ENCODE assay signal across 1 cellular context in the genomic region with DNA sequence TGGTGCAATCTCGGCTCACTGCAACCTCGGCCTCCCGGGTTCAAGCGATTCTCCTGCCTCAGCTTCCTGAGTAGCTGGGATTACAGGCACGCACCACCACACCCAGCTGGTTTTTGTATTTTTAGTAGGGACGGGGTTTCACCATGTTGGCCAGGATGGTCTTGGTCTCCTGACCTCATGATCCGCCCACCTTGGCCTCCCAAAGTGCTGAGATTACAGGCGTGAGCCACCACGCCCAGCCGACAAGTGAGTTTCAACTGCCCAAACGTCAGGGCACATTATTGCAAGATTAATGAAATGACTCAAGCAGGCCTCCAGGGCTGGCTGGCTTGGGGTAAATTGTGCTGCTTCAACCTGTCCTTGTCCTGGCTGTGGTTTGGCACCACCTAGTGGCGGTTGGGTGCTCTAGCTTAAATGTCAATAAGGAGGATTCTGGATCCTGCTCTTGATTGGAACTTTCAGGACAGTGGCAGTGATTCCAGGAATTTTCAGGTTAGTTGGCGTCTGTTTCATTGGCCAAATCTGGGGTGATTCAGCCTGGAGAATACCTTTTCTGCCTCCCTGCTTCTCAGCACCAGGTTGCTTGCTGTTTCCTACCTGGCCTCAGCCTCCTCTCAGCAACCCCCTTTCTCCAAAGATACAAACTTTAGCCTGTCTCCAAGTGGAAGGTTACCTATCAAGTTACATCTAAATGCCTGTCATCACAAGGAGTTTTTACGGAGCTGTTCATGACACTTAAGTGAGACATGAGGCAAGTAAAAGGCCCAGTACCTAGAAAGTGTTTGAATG.
TF ChIP-seq lines count a peak whose summit lies in the region.

No MANE protein-coding gene starts in this region.

TF ChIP-seq in GM12878, 131 proteins besides CTCF, POLR2A, EP300 and RAD21 (continued from another document and continues in another):
- TF ChIP-seq, protein P1, sequence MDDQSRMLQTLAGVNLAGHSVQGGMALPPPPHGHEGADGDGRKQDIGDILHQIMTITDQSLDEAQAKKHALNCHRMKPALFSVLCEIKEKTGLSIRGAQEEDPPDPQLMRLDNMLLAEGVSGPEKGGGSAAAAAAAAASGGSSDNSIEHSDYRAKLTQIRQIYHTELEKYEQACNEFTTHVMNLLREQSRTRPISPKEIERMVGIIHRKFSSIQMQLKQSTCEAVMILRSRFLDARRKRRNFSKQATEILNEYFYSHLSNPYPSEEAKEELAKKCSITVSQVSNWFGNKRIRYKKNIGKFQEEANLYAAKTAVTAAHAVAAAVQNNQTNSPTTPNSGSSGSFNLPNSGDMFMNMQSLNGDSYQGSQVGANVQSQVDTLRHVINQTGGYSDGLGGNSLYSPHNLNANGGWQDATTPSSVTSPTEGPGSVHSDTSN (IDR thresholded peaks at IDR 0.05; ENCODE audit: insufficient replicate concordance, low read depth, low read length) = peak; percentile 64
- TF ChIP-seq MTA2 (IDR thresholded peaks at IDR 0.05; ENCODE audit: low read depth) (peak; percentile 17; the same call in 1 of the 2 replicates), ASH2L (IDR thresholded peaks at IDR 0.05; ENCODE audit: borderline replicate concordance, low read depth) (no peak), BMI1 (IDR thresholded peaks at IDR 0.05; ENCODE audit: borderline replicate concordance) (no peak), HDAC6 (IDR thresholded peaks at IDR 0.05; ENCODE audit: unreplicated experiment) (no peak), NFIC (IDR thresholded peaks at IDR 0.05; ENCODE audit: low read depth, low read length) (no peak), SRF (IDR thresholded peaks at IDR 0.05; ENCODE audit: low read depth in 2 of 2, low read length in 2 of 2) (no peak), SREBF1 (IDR thresholded peaks at IDR 0.05; ENCODE audit: low read length) (no peak), ZBED1 (IDR thresholded peaks at IDR 0.05; ENCODE audit: borderline replicate concordance) (no peak), CBFB (IDR thresholded peaks at IDR 0.05; ENCODE audit: low read depth) (no peak), GABPA (IDR thresholded peaks at IDR 0.05; ENCODE audit: low read depth) (no peak), WRNIP1 (IDR thresholded peaks at IDR 0.05; ENCODE audit: borderline replicate concordance, low read depth, low read length) (peak; percentile 87; the same call in 1 of the 2 replicates), SMARCA5 (IDR thresholded peaks at IDR 0.05) (peak; percentile 89), TAF1 (IDR thresholded peaks at IDR 0.05; ENCODE audit: borderline replicate concordance, low read depth, low read length) (no peak), CBX3 (IDR thresholded peaks at IDR 0.05; ENCODE audit: borderline replicate concordance, low read depth) (no peak), TCF7 (IDR thresholded peaks at IDR 0.05; ENCODE audit: borderline replicate concordance) (no peak), ZNF384 (IDR thresholded peaks at IDR 0.05; ENCODE audit: borderline replicate concordance, low read depth, low read length) (no peak), TBL1XR1 (IDR thresholded peaks at IDR 0.05; ENCODE audit: low read depth, low read length) (no peak), MXI1 (IDR thresholded peaks at IDR 0.05; ENCODE audit: low read depth, low read length) (no peak; the same call in 1 of the 2 replicates), IKZF1 (conservative IDR thresholded peaks at IDR 0.05) (peak; percentile 51; the same call in 1 of the 2 replicates), HDGF (IDR thresholded peaks at IDR 0.05) (peak; percentile 88), SMC3 (IDR thresholded peaks at IDR 0.05; ENCODE audit: borderline replicate concordance, low read length) (peak; percentile 95), SMAD5 (IDR thresholded peaks at IDR 0.05; ENCODE audit: low read depth) (no peak), SP1 (IDR thresholded peaks at IDR 0.05; ENCODE audit: low read depth, low read length) (no peak), BACH1 (IDR thresholded peaks at IDR 0.05; ENCODE audit: borderline replicate concordance) (no peak), SUPT20H (IDR thresholded peaks at IDR 0.05; ENCODE audit: borderline replicate concordance, control insufficient read depth, low read depth, low read length) (no peak), ZNF622 (IDR thresholded peaks at IDR 0.05) (no peak), GATAD2B (conservative IDR thresholded peaks at IDR 0.05; ENCODE audit: low read depth) (no peak), CREB1 (IDR thresholded peaks at IDR 0.05; ENCODE audit: low read depth) (no peak), DPF2 (IDR thresholded peaks at IDR 0.05) (peak; percentile 51), RAD51 (IDR thresholded peaks at IDR 0.05) (no peak), KDM1A (IDR thresholded peaks at IDR 0.05; ENCODE audit: borderline replicate concordance) (no peak), KLF5 (IDR thresholded peaks at IDR 0.05; ENCODE audit: partially characterized antibody) (peak; percentile 57), JUNB (IDR thresholded peaks at IDR 0.05) (peak; percentile 57), ZNF217 (IDR thresholded peaks at IDR 0.05) (no peak)
- TF ChIP-seq, protein P2, sequence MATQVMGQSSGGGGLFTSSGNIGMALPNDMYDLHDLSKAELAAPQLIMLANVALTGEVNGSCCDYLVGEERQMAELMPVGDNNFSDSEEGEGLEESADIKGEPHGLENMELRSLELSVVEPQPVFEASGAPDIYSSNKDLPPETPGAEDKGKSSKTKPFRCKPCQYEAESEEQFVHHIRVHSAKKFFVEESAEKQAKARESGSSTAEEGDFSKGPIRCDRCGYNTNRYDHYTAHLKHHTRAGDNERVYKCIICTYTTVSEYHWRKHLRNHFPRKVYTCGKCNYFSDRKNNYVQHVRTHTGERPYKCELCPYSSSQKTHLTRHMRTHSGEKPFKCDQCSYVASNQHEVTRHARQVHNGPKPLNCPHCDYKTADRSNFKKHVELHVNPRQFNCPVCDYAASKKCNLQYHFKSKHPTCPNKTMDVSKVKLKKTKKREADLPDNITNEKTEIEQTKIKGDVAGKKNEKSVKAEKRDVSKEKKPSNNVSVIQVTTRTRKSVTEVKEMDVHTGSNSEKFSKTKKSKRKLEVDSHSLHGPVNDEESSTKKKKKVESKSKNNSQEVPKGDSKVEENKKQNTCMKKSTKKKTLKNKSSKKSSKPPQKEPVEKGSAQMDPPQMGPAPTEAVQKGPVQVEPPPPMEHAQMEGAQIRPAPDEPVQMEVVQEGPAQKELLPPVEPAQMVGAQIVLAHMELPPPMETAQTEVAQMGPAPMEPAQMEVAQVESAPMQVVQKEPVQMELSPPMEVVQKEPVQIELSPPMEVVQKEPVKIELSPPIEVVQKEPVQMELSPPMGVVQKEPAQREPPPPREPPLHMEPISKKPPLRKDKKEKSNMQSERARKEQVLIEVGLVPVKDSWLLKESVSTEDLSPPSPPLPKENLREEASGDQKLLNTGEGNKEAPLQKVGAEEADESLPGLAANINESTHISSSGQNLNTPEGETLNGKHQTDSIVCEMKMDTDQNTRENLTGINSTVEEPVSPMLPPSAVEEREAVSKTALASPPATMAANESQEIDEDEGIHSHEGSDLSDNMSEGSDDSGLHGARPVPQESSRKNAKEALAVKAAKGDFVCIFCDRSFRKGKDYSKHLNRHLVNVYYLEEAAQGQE (IDR thresholded peaks at IDR 0.05; ENCODE audit: low read depth, low read length) = no peak
- TF ChIP-seq, protein P3, sequence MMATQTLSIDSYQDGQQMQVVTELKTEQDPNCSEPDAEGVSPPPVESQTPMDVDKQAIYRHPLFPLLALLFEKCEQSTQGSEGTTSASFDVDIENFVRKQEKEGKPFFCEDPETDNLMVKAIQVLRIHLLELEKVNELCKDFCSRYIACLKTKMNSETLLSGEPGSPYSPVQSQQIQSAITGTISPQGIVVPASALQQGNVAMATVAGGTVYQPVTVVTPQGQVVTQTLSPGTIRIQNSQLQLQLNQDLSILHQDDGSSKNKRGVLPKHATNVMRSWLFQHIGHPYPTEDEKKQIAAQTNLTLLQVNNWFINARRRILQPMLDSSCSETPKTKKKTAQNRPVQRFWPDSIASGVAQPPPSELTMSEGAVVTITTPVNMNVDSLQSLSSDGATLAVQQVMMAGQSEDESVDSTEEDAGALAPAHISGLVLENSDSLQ (IDR thresholded peaks at IDR 0.05) = peak; percentile 75; the same call in 1 of the 2 replicates
- TF ChIP-seq, protein P4, sequence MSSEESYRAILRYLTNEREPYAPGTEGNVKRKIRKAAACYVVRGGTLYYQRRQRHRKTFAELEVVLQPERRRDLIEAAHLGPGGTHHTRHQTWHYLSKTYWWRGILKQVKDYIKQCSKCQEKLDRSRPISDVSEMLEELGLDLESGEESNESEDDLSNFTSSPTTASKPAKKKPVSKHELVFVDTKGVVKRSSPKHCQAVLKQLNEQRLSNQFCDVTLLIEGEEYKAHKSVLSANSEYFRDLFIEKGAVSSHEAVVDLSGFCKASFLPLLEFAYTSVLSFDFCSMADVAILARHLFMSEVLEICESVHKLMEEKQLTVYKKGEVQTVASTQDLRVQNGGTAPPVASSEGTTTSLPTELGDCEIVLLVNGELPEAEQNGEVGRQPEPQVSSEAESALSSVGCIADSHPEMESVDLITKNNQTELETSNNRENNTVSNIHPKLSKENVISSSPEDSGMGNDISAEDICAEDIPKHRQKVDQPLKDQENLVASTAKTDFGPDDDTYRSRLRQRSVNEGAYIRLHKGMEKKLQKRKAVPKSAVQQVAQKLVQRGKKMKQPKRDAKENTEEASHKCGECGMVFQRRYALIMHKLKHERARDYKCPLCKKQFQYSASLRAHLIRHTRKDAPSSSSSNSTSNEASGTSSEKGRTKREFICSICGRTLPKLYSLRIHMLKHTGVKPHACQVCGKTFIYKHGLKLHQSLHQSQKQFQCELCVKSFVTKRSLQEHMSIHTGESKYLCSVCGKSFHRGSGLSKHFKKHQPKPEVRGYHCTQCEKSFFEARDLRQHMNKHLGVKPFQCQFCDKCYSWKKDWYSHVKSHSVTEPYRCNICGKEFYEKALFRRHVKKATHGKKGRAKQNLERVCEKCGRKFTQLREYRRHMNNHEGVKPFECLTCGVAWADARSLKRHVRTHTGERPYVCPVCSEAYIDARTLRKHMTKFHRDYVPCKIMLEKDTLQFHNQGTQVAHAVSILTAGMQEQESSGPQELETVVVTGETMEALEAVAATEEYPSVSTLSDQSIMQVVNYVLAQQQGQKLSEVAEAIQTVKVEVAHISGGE (CRISPR knock-in tag; IDR thresholded peaks at IDR 0.05) = no peak
- TF ChIP-seq, protein P5, sequence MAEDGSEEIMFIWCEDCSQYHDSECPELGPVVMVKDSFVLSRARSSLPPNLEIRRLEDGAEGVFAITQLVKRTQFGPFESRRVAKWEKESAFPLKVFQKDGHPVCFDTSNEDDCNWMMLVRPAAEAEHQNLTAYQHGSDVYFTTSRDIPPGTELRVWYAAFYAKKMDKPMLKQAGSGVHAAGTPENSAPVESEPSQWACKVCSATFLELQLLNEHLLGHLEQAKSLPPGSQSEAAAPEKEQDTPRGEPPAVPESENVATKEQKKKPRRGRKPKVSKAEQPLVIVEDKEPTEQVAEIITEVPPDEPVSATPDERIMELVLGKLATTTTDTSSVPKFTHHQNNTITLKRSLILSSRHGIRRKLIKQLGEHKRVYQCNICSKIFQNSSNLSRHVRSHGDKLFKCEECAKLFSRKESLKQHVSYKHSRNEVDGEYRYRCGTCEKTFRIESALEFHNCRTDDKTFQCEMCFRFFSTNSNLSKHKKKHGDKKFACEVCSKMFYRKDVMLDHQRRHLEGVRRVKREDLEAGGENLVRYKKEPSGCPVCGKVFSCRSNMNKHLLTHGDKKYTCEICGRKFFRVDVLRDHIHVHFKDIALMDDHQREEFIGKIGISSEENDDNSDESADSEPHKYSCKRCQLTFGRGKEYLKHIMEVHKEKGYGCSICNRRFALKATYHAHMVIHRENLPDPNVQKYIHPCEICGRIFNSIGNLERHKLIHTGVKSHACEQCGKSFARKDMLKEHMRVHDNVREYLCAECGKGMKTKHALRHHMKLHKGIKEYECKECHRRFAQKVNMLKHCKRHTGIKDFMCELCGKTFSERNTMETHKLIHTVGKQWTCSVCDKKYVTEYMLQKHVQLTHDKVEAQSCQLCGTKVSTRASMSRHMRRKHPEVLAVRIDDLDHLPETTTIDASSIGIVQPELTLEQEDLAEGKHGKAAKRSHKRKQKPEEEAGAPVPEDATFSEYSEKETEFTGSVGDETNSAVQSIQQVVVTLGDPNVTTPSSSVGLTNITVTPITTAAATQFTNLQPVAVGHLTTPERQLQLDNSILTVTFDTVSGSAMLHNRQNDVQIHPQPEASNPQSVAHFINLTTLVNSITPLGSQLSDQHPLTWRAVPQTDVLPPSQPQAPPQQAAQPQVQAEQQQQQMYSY (CRISPR knock-in tag; IDR thresholded peaks at IDR 0.05) = no peak
- TF ChIP-seq, protein P6, sequence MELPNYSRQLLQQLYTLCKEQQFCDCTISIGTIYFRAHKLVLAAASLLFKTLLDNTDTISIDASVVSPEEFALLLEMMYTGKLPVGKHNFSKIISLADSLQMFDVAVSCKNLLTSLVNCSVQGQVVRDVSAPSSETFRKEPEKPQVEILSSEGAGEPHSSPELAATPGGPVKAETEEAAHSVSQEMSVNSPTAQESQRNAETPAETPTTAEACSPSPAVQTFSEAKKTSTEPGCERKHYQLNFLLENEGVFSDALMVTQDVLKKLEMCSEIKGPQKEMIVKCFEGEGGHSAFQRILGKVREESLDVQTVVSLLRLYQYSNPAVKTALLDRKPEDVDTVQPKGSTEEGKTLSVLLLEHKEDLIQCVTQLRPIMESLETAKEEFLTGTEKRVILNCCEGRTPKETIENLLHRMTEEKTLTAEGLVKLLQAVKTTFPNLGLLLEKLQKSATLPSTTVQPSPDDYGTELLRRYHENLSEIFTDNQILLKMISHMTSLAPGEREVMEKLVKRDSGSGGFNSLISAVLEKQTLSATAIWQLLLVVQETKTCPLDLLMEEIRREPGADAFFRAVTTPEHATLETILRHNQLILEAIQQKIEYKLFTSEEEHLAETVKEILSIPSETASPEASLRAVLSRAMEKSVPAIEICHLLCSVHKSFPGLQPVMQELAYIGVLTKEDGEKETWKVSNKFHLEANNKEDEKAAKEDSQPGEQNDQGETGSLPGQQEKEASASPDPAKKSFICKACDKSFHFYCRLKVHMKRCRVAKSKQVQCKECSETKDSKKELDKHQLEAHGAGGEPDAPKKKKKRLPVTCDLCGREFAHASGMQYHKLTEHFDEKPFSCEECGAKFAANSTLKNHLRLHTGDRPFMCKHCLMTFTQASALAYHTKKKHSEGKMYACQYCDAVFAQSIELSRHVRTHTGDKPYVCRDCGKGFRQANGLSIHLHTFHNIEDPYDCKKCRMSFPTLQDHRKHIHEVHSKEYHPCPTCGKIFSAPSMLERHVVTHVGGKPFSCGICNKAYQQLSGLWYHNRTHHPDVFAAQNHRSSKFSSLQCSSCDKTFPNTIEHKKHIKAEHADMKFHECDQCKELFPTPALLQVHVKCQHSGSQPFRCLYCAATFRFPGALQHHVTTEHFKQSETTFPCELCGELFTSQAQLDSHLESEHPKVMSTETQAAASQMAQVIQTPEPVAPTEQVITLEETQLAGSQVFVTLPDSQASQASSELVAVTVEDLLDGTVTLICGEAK (IDR thresholded peaks at IDR 0.05; ENCODE audit: borderline replicate concordance) = no peak
- TF ChIP-seq, protein P7, sequence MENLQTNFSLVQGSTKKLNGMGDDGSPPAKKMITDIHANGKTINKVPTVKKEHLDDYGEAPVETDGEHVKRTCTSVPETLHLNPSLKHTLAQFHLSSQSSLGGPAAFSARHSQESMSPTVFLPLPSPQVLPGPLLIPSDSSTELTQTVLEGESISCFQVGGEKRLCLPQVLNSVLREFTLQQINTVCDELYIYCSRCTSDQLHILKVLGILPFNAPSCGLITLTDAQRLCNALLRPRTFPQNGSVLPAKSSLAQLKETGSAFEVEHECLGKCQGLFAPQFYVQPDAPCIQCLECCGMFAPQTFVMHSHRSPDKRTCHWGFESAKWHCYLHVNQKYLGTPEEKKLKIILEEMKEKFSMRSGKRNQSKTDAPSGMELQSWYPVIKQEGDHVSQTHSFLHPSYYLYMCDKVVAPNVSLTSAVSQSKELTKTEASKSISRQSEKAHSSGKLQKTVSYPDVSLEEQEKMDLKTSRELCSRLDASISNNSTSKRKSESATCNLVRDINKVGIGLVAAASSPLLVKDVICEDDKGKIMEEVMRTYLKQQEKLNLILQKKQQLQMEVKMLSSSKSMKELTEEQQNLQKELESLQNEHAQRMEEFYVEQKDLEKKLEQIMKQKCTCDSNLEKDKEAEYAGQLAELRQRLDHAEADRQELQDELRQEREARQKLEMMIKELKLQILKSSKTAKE (IDR thresholded peaks at IDR 0.05; ENCODE audit: low read depth, poor library complexity, severe bottlenecking) = peak; percentile 50
